ENCODE assay signal across 8 cellular contexts in genomic region chr15:74545776-74546656, GRCh38. TPM values are rescaled to one million over a fixed set of nuclear protein-coding genes. Genes with fewer than 3 reads are reported as not detected.
DNase-seq lines count a peak whose midpoint lies in the region; ATAC-seq and TF ChIP-seq lines count a peak whose summit lies in the region.

No MANE protein-coding gene starts in this region.

- peak overlapping the region; percentile 78 for H3K27ac Mint-ChIP-seq in dendritic cell treated with granulocyte-macrophage colony-stimulating factor and Interleukin-4, amounts not matched to agents 40 ng/mL and 50 ng/mL, for 4 days

- TF ChIP-seq CTCF in lower lobe of right lung (IDR thresholded peaks at IDR 0.05) = no peak

- H3K36me3 Mint-ChIP-seq in dendritic cell treated with granulocyte-macrophage colony-stimulating factor and Interleukin-4, amounts not matched to agents 40 ng/mL and 50 ng/mL, for 4 days (ENCODE audit: low read depth) = peaks cover 44% of the 10 kb centered on the region

- peaks cover 57% of the 10 kb centered on the region for H3K4me1 Mint-ChIP-seq in dendritic cell treated with granulocyte-macrophage colony-stimulating factor and Interleukin-4, amounts not matched to agents 40 ng/mL and 50 ng/mL, for 4 days (ENCODE audit: low read depth)

- no peak overlapping the region for H3K27ac ChIP-seq in lower lobe of right lung

- peaks cover 45% of the 10 kb centered on the region for H3K27me3 Mint-ChIP-seq in dendritic cell treated with granulocyte-macrophage colony-stimulating factor and Interleukin-4, amounts not matched to agents 40 ng/mL and 50 ng/mL, for 4 days

- H3K4me1 ChIP-seq in lower lobe of right lung = peaks cover 61% of the 10 kb centered on the region

- DNase-seq in AG20443 (ENCODE audit: low spot score) = peak; percentile 99
- DNase-seq in NCI-H524 treated with DMSO at 0.1 percent for 48 hours (lab: John Stamatoyannopoulos, UW) = peak; percentile 100
- peak; percentile 87 to 91 for DNase-seq in activated CD4-positive, alpha-beta T cell treated with anti-CD3 and anti-CD28 coated beads, Interleukin-2, amount 50 U/mL, for 24 hours (ENCODE audit: low read depth in 1 of 2, low spot score in 1 of 2)
- peak; percentile 96 for DNase-seq in lower lobe of right lung
- DNase-seq in stimulated activated CD4-positive, alpha-beta T cell treated with anti-CD3 and anti-CD28 coated beads, TNF-alpha, amount 100 ng/mL, for 4 hours (ENCODE audit: low read depth in 3 of 3) = peak; percentile 84 to 94 (median 90)

- intact Hi-C loops in dendritic cell treated with granulocyte-macrophage colony-stimulating factor and Interleukin-4, amounts not matched to agents 40 ng/mL and 50 ng/mL, for 4 days (cut with micrococcal nuclease) = loop anchor here (2.0 kb wide), 2 partner anchors 53 to 85 kb away; partner anchors contain the start of gene UBL7
- intact Hi-C loops in lower lobe of right lung (cut with DNase I) = no loop called here

- no peaks in the 10 kb centered on the region for H3K9me3 ChIP-seq in lower lobe of right lung

- H3K27me3 ChIP-seq in lower lobe of right lung (ENCODE audit: low read depth) = no peaks in the 10 kb centered on the region

- peak overlapping the region; percentile 9 for H3K4me3 Mint-ChIP-seq in dendritic cell treated with granulocyte-macrophage colony-stimulating factor and Interleukin-4, amounts not matched to agents 40 ng/mL and 50 ng/mL, for 4 days

- H3K36me3 ChIP-seq in lower lobe of right lung = peaks cover 22% of the 10 kb centered on the region

- ATAC-seq in GM19324 (IDR thresholded peaks at IDR 0.05; ENCODE audit: low FRiP score, unreplicated experiment) (peak; percentile 40), HG03460 (IDR thresholded peaks at IDR 0.05; ENCODE audit: unreplicated experiment) (peak; percentile 47), lower lobe of right lung (peak; percentile 91 to 93)

- no peaks in the 10 kb centered on the region for H3K9me3 Mint-ChIP-seq in dendritic cell treated with granulocyte-macrophage colony-stimulating factor and Interleukin-4, amounts not matched to agents 40 ng/mL and 50 ng/mL, for 4 days

- H3K4me3 ChIP-seq in lower lobe of right lung = peak overlapping the region; percentile 1

RNA-seq across cellular contexts. Expression of gene ARID3B, which starts 5.0 kb away (rescaled TPM):
- 11.1 TPM for total RNA-seq in lower lobe of right lung

Comparison
In these comparisons a context has a peak if more than half of its experiments do, and no peak if none do; other contexts are left out.
1. ATAC-seq: peak in every context shown above with its lines; median percentile 92 in lower lobe of right lung; 47 in HG03460; 40 in GM19324.